Comparison of ENCODE assay signal across 9 cellular contexts in genomic region chr2:104976603-104977120, GRCh38.
DNase-seq lines count a peak whose midpoint lies in the region; ATAC-seq, FAIRE-seq and TF ChIP-seq lines count a peak whose summit lies in the region.
"Had no signal": no experiment of that assay in that cellular context is flagged by ENCODE, and none has a peak within 500 bp of the region (broad histone marks: within the 10 kb centered on the region; RNA-seq: fewer than 3 reads in every experiment).

No MANE protein-coding gene starts in this region.

- intact Hi-C loops in naive thymus-derived CD4-positive, alpha-beta T cell (cut with micrococcal nuclease): no loop called here
- intact Hi-C loops in Right ventricle myocardium superior (cut with DNase I): no loop called here
- intact Hi-C loops in pancreas (cut with DNase I): no loop called here

- FAIRE-seq in pancreas (lab: Jason Lieb, UNC): no peak

- H3K4me3 Mint-ChIP-seq in naive thymus-derived CD4-positive, alpha-beta T cell: peak overlapping the region in 9 of 10 donors; percentile 4 to 70 (median 51)

- H3K36me3 ChIP-seq in naive thymus-derived CD4-positive, alpha-beta T cell (ENCODE audit: control insufficient read depth in 2 of 3, insufficient read depth in 3 of 3, low read length in 3 of 3): no peaks in the 10 kb centered on the region
- H3K36me3 ChIP-seq in pancreas: no peaks in the 10 kb centered on the region
- H3K36me3 ChIP-seq: thoracic aorta had no signal

- H3K36me3 Mint-ChIP-seq in naive thymus-derived CD4-positive, alpha-beta T cell: no peaks in the 10 kb centered on the region

- DNase-seq in GM10266 (ENCODE audit: extremely low spot score) (peak; percentile 56), SK-MEL-5 (ENCODE audit: low read depth, low spot score) (peak; percentile 51), Right ventricle myocardium superior (no peak), NCI-H187 treated with DMSO at 0.1 percent for 48 hours (lab: John Stamatoyannopoulos, UW) (no peak), pancreas (no peak)
- peak in 5 of 9 donors; percentile 8 to 39 (median 30) for DNase-seq in naive thymus-derived CD4-positive, alpha-beta T cell

- peaks cover 0 to 3% (median 0%) of the 10 kb centered on the region in 11 donors for H3K9me3 Mint-ChIP-seq in naive thymus-derived CD4-positive, alpha-beta T cell

- H3K27ac ChIP-seq in naive thymus-derived CD4-positive, alpha-beta T cell (ENCODE audit: low read depth, low read length): no peak overlapping the region
- H3K27ac ChIP-seq in pancreas: no peak overlapping the region
- H3K27ac ChIP-seq: thoracic aorta had no signal

- H3K4me1 Mint-ChIP-seq in naive thymus-derived CD4-positive, alpha-beta T cell: peaks cover 0 to 20% (median 9%) of the 10 kb centered on the region in 7 donors

- CTCF ChIA-PET in naive thymus-derived CD4-positive, alpha-beta T cell (lab: Charles Lee): no interaction called here

- no peaks in the 10 kb centered on the region for H3K9me3 ChIP-seq in naive thymus-derived CD4-positive, alpha-beta T cell (ENCODE audit: control insufficient read depth in 2 of 3, low read length in 3 of 3)
- H3K9me3 ChIP-seq in pancreas: no peaks in the 10 kb centered on the region
- H3K9me3 ChIP-seq: thoracic aorta had no signal

- no peaks in the 10 kb centered on the region for H3K27me3 ChIP-seq in naive thymus-derived CD4-positive, alpha-beta T cell (ENCODE audit: control insufficient read depth in 2 of 2, insufficient read depth in 2 of 2, low read length in 2 of 2)
- no peaks in the 10 kb centered on the region for H3K27me3 ChIP-seq in pancreas

- peak overlapping the region in 4 of 9 donors; percentile 17 to 74 (median 59) for H3K27ac Mint-ChIP-seq in naive thymus-derived CD4-positive, alpha-beta T cell

- ATAC-seq in GM19351 (IDR thresholded peaks at IDR 0.05; ENCODE audit: unreplicated experiment) (peak; percentile 92), HG03108 (IDR thresholded peaks at IDR 0.05; ENCODE audit: unreplicated experiment) (peak; percentile 95), Right ventricle myocardium superior (ENCODE audit: poor library complexity) (no peak), pancreas (no peak)
- peak; percentile 71 for ATAC-seq in naive thymus-derived CD4-positive, alpha-beta T cell

- H3K27me3 Mint-ChIP-seq in naive thymus-derived CD4-positive, alpha-beta T cell: peaks cover 0 to 34% (median 28%) of the 10 kb centered on the region in 5 donors

- WGBS in pancreas, 2 donors: 52 to 53% methylated on average over 4 of the region's 4 CpGs

- POLR2A ChIA-PET in naive thymus-derived CD4-positive, alpha-beta T cell (lab: Charles Lee): no interaction called here

- in situ Hi-C loops in SK-MEL-5 (cut with HindIII; ENCODE audit: low pct_unique_long_range_greater_than_20kb, low sequenced_read_pairs): no loop called here

- TF ChIP-seq CTCF in GM10266 (IDR thresholded peaks at IDR 0.05; ENCODE audit: control insufficient read depth, insufficient read depth, low read depth, missing control alignments) (peak; percentile 49), pancreas (IDR thresholded peaks at IDR 0.05) (no peak)

- peaks cover 0 to 4% of the 10 kb centered on the region in 2 donors for H3K4me1 ChIP-seq in naive thymus-derived CD4-positive, alpha-beta T cell (ENCODE audit: control insufficient read depth in 2 of 2, insufficient read depth in 2 of 2, low read length in 2 of 2)
- H3K4me1 ChIP-seq in pancreas: no peaks in the 10 kb centered on the region

- H3K4me3 ChIP-seq in naive thymus-derived CD4-positive, alpha-beta T cell (ENCODE audit: low read length): no peak overlapping the region
- H3K4me3 ChIP-seq in pancreas: no peak overlapping the region
- H3K4me3 ChIP-seq: thoracic aorta had no signal

Comparison
In these comparisons a context has a peak if more than half of its experiments do, and no peak if none do; other contexts are left out.
1. DNase-seq: peak in GM10266 (single experiment), SK-MEL-5 (single experiment) and naive thymus-derived CD4-positive, alpha-beta T cell (5 of 9); none in Right ventricle myocardium superior (single experiment), NCI-H187 treated with DMSO at 0.1 percent for 48 hours (single experiment) and pancreas (0 of 6).
2. ATAC-seq: peak in GM19351 (single experiment), HG03108 (single experiment) and naive thymus-derived CD4-positive, alpha-beta T cell (single experiment); none in Right ventricle myocardium superior (single experiment) and pancreas (0 of 4).